Comparison of ENCODE assay signal across 8 cellular contexts in genomic region chrX:21974011-21974385, GRCh38. TPM values are rescaled to one million over a fixed set of nuclear protein-coding genes. Genes with fewer than 3 reads are reported as not detected.
DNase-seq lines count a peak whose midpoint lies in the region; ATAC-seq, FAIRE-seq and TF ChIP-seq lines count a peak whose summit lies in the region.

No MANE protein-coding gene starts in this region.

- no TSS peak for BruUV-seq in PC-3 (replicated peaks; lab: Mats Ljungman, UMichigan)

- H3K4me1 ChIP-seq in PC-3 (ENCODE audit: insufficient read depth, low read length): peaks cover 35% of the 10 kb centered on the region
- no peaks in the 10 kb centered on the region for H3K4me1 ChIP-seq in HAP-1

- peaks cover 44% of the 10 kb centered on the region for H3K4me1 Mint-ChIP-seq in HFFc6 (ENCODE audit: low read depth)
- peaks cover 16% of the 10 kb centered on the region for H3K4me1 Mint-ChIP-seq in memory B cell

- H3K4me3 ChIP-seq in PC-3 (ENCODE audit: low read length) (peak overlapping the region; percentile 41; the same call in 1 of the 2 replicates), HAP-1 (no peak overlapping the region)

- H3K27ac Mint-ChIP-seq in HFFc6 (peak overlapping the region; percentile 69; the same call in 1 of the 2 replicates), memory B cell (peak overlapping the region; percentile 93)

- H3K36me3 Mint-ChIP-seq in HFFc6 (ENCODE audit: low read depth): peaks cover 17% of the 10 kb centered on the region; the same call in 1 of the 2 replicates
- H3K36me3 Mint-ChIP-seq in memory B cell: peaks cover 11% of the 10 kb centered on the region

- POLR2A ChIA-PET in PC-3 (lab: Charles Lee; ENCODE audit: unreplicated experiment): interaction anchor here (0.6 kb wide), 1 partner anchor 274 kb away, joined by 3 read pairs; no protein-coding TSS in a partner anchor

- H3K27me3 ChIP-seq in PC-3 (ENCODE audit: low read length) (no peaks in the 10 kb centered on the region), HAP-1 (ENCODE audit: low read depth) (no peaks in the 10 kb centered on the region)

- H2AFZ ChIP-seq in PC-3 (ENCODE audit: low read length): no peak overlapping the region

- H3K9me3 Mint-ChIP-seq in HFFc6: no peaks in the 10 kb centered on the region
- no peaks in the 10 kb centered on the region for H3K9me3 Mint-ChIP-seq in memory B cell

- H3K36me3 ChIP-seq in PC-3 (ENCODE audit: low read depth, low read length) (peaks cover 39% of the 10 kb centered on the region), HAP-1 (replicated peaks) (peaks cover 77% of the 10 kb centered on the region)

- no peaks in the 10 kb centered on the region for H4K20me1 ChIP-seq in PC-3 (ENCODE audit: low read length)

- peak overlapping the region; percentile 72 for H3K27ac ChIP-seq in PC-3 (ENCODE audit: low read length)

- FAIRE-seq in GM12892 (lab: Jason Lieb, UNC) (no peak), frontal cortex (lab: Jason Lieb, UNC) (no peak)

- DNase-seq in HFFc6 (no peak), PC-3 (peak; percentile 85), memory B cell (ENCODE audit: low spot score in 2 of 2) (no peak), NCI-H1436 treated with DMSO at 0.1 percent for 48 hours (lab: John Stamatoyannopoulos, UW) (no peak), HAP-1 (ENCODE audit: low spot score in 2 of 2) (no peak), GM12892 (ENCODE audit: insufficient read length) (no peak), frontal cortex (ENCODE audit: low spot score in 2 of 2) (no peak)

- H3K4me3 Mint-ChIP-seq in HFFc6 (no peak overlapping the region), memory B cell (peak overlapping the region; percentile 75)

- TF ChIP-seq POLR2A in GM12892 (IDR thresholded peaks at IDR 0.05; ENCODE audit: low read depth, low read length): no peak

- in situ Hi-C loops in HAP-1 (cut with MboI; ENCODE audit: low sequenced_read_pairs): loop anchor here (5.0 kb wide), 1 partner anchor 132 kb away; no protein-coding TSS in a partner anchor

- TF ChIP-seq CTCF in HFFc6 (IDR thresholded peaks at IDR 0.05): no peak
- TF ChIP-seq CTCF in PC-3 (conservative IDR thresholded peaks at IDR 0.05; ENCODE audit: low read depth, low read length): no peak

- peaks cover 3% of the 10 kb centered on the region for H3F3A ChIP-seq in PC-3 (ENCODE audit: low read length, unreplicated experiment)

- 0 out of 2 replicates have a peak, but pooled peaks cover 2% of the 10 kb centered on the region for H3K79me2 ChIP-seq in PC-3 (ENCODE audit: low read length)

- CTCF ChIA-PET in PC-3 (lab: Charles Lee): interaction anchor here (0.6 to 0.8 kb wide), 2 partner anchors 494 to 897 kb away, joined by 3 to 4 read pairs; no protein-coding TSS in a partner anchor

- no peak overlapping the region for H3K9ac ChIP-seq in PC-3 (ENCODE audit: low read length)

- no peaks in the 10 kb centered on the region for H3K9me3 ChIP-seq in PC-3 (ENCODE audit: low read length)
- H3K9me3 ChIP-seq in HAP-1: no peaks in the 10 kb centered on the region

- no peaks in the 10 kb centered on the region for H3K9me2 ChIP-seq in PC-3 (replicated peaks; ENCODE audit: low read length)

- intact Hi-C loops in PC-3 (cut with micrococcal nuclease): loop anchor here (1.0 to 10.0 kb wide), 5 partner anchors 31 to 1599 kb away; partner anchors contain the start of gene MBTPS2

- H3K27me3 Mint-ChIP-seq in HFFc6 (ENCODE audit: insufficient read depth): no peaks in the 10 kb centered on the region
- H3K27me3 Mint-ChIP-seq in memory B cell: no peaks in the 10 kb centered on the region

- peak overlapping the region; percentile 72 for H3K4me2 ChIP-seq in PC-3 (ENCODE audit: low read length)

- peak; percentile 75 for ATAC-seq in GM18868 (IDR thresholded peaks at IDR 0.05; ENCODE audit: unreplicated experiment)
- peak; percentile 75 for ATAC-seq in PC-3
- peak; percentile 63 for ATAC-seq in memory B cell (ENCODE audit: low read depth)

RNA-seq across cellular contexts. Expression of gene SMS, which starts 33.5 kb away (rescaled TPM):
- 100 to 1,000 TPM; 141 to 208 (median 196) TPM for total RNA-seq in HFFc6 (2021; fragmentation: NEBNext Ultra II Directional; extraction: Animal tissue kit (Norgen Biotek cat#: 25700))
- 158 and 164 TPM in 2 replicates for total RNA-seq in PC-3 (2014; rRNA removed)
- polyA plus RNA-seq in GM12892 (2012; ENCODE audit: missing spikeins): 104 TPM
- total RNA-seq in frontal cortex: 218 TPM

RNA-seq across cellular contexts. Expression of gene PHEX, which starts 58.1 kb away (rescaled TPM):
- total RNA-seq in HFFc6 (2021; fragmentation: NEBNext Ultra II Directional; extraction: Animal tissue kit (Norgen Biotek cat#: 25700)): under 1 TPM; 0.05 to 0.10 (median 0.07) TPM
- total RNA-seq in PC-3 (2014; rRNA removed) (0.62 and 1.0 TPM in 2 replicates), frontal cortex (2.0 TPM)
- polyA plus RNA-seq in GM12892 (2012; ENCODE audit: missing spikeins): not detected
